Comparison of ENCODE assay signal across 9 cellular contexts in the genomic region with DNA sequence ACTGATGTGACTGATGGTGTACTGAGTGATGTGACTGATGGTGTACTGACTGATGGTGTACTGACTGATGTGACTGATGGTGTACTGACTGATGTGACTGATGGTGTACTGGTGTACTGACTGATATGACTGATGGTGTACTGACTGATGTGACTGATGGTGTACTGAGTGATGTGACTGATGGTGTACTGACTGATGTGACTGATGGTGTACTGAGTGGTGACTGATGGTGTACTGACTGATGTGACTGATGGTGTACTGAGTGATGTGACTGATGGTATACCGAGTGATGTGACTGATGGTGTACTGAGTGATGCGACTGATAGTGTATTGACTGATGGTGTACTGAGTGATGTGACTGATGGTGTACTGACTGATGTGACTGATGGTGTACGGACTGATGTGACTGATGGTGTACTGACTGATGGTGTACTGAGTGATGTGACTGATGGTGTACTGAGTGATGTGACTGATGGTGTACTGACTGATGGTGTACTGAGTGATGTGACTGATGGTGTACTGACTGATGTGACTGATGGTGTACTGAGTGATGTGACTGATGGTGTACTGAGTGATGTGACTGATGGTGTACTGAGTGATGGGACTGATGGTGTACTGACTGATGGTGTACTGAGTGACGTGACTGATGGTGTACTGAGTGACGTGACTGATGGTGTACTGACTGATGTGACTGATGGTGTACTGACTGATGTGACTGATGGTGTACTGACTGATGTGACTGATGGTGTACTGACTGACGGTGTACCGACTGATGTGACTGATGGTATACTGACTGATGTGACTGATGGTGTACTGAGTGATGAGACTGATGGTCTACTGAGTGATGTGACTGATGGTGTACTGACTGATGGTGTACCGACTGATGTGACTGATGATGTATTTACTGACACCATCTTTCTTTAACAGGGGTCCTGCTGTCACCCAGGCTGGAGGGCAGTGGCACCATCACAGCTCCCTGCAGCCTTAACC. TPM values are rescaled to one million over a fixed set of nuclear protein-coding genes. Genes with fewer than 3 reads are reported as not detected.
A peak's percentile ranks its signal among the peaks of the same experiment; 100 is the strongest.
DNase-seq lines count a peak whose midpoint lies in the region; ATAC-seq, FAIRE-seq and TF ChIP-seq lines count a peak whose summit lies in the region.
"Not testable (repeated sequence)": the region's sequence is repeated elsewhere in the genome, so short reads cannot be mapped to it uniquely, and the experiment has no call there.
"Had no signal": no experiment of that assay in that cellular context is flagged by ENCODE, and none has a peak within 500 bp of the region (broad histone marks: within the 10 kb centered on the region; RNA-seq: fewer than 3 reads in every experiment).

No MANE protein-coding gene starts in this region.

- POLR2A ChIA-PET in CD4-positive, alpha-beta memory T cell (lab: Charles Lee; ENCODE audit: partially characterized antibody); activated CD8-positive, alpha-beta T cell treated with anti-CD3 and anti-CD28 coated beads for 36 hours (lab: Charles Lee); naive thymus-derived CD4-positive, alpha-beta T cell (lab: Charles Lee): not testable (repeated sequence)

- H3K9me3 Mint-ChIP-seq in CD4-positive, alpha-beta memory T cell; activated CD8-positive, alpha-beta T cell treated with anti-CD3 and anti-CD28 coated beads for 36 hours; activated naive CD8-positive, alpha-beta T cell treated with anti-CD3 and anti-CD28 coated beads for 36 hours; chondrocyte (ENCODE audit: low read depth); naive thymus-derived CD4-positive, alpha-beta T cell: not testable (repeated sequence)

- not testable (repeated sequence) for H3K4me3 Mint-ChIP-seq in CD4-positive, alpha-beta memory T cell; activated CD8-positive, alpha-beta T cell treated with anti-CD3 and anti-CD28 coated beads for 36 hours; activated naive CD8-positive, alpha-beta T cell treated with anti-CD3 and anti-CD28 coated beads for 36 hours; chondrocyte (ENCODE audit: unreplicated experiment)
- peak overlapping the region in 1 of 10 donors; percentile 15 for H3K4me3 Mint-ChIP-seq in naive thymus-derived CD4-positive, alpha-beta T cell

- not testable (repeated sequence) for H3K27me3 Mint-ChIP-seq in CD4-positive, alpha-beta memory T cell; activated CD8-positive, alpha-beta T cell treated with anti-CD3 and anti-CD28 coated beads for 36 hours; activated naive CD8-positive, alpha-beta T cell treated with anti-CD3 and anti-CD28 coated beads for 36 hours; chondrocyte (ENCODE audit: low read depth); naive thymus-derived CD4-positive, alpha-beta T cell

- peaks cover 24 to 48% (median 35%) of the 10 kb centered on the region in 4 donors for H3K4me1 Mint-ChIP-seq in CD4-positive, alpha-beta memory T cell
- peaks cover 37% of the 10 kb centered on the region for H3K4me1 Mint-ChIP-seq in activated CD8-positive, alpha-beta T cell treated with anti-CD3 and anti-CD28 coated beads for 36 hours (ENCODE audit: low read depth)
- peaks cover 23% of the 10 kb centered on the region for H3K4me1 Mint-ChIP-seq in activated naive CD8-positive, alpha-beta T cell treated with anti-CD3 and anti-CD28 coated beads for 36 hours
- H3K4me1 Mint-ChIP-seq in chondrocyte (ENCODE audit: low read depth), result not testable (repeated sequence)
- H3K4me1 Mint-ChIP-seq in naive thymus-derived CD4-positive, alpha-beta T cell, result peaks cover 14 to 55% (median 38%) of the 10 kb centered on the region in 7 donors

- not testable (repeated sequence) for H3K27me3 ChIP-seq in CD4-positive, alpha-beta memory T cell (ENCODE audit: insufficient read depth, low read length); naive thymus-derived CD4-positive, alpha-beta T cell (ENCODE audit: control insufficient read depth in 2 of 2, insufficient read depth in 2 of 2, low read length in 2 of 2); neutrophil

- peaks cover 10% of the 10 kb centered on the region for H3K4me1 ChIP-seq in CD4-positive, alpha-beta memory T cell (ENCODE audit: insufficient read depth, low read length)
- H3K4me1 ChIP-seq in naive thymus-derived CD4-positive, alpha-beta T cell (ENCODE audit: control insufficient read depth in 2 of 2, insufficient read depth in 2 of 2, low read length in 2 of 2); neutrophil (ENCODE audit: control insufficient read depth in 1 of 2, insufficient read depth in 1 of 2, low read depth in 1 of 2, low read length in 1 of 2): not testable (repeated sequence)

- DNase-seq in CD4-positive, alpha-beta memory T cell; HTR-8/SVneo (ENCODE audit: insufficient read length, low spot score); activated CD8-positive, alpha-beta T cell treated with anti-CD3 and anti-CD28 coated beads for 36 hours; activated naive CD8-positive, alpha-beta T cell treated with anti-CD3 and anti-CD28 coated beads for 36 hours; chondrocyte (ENCODE audit: low spot score); naive thymus-derived CD4-positive, alpha-beta T cell: not testable (repeated sequence)

- peaks cover 80% of the 10 kb centered on the region for H3K36me3 ChIP-seq in CD4-positive, alpha-beta memory T cell (ENCODE audit: insufficient read depth, low read length)
- H3K36me3 ChIP-seq in naive thymus-derived CD4-positive, alpha-beta T cell (ENCODE audit: control insufficient read depth in 2 of 3, insufficient read depth in 3 of 3, low read length in 3 of 3), result peaks cover 27 to 93% (median 34%) of the 10 kb centered on the region in 3 experiments
- H3K36me3 ChIP-seq in neutrophil, result peaks cover 97% of the 10 kb centered on the region

- not testable (repeated sequence) for H3K9me3 ChIP-seq in CD4-positive, alpha-beta memory T cell (ENCODE audit: control insufficient read depth in 1 of 2, low read length in 2 of 2); naive thymus-derived CD4-positive, alpha-beta T cell (ENCODE audit: control insufficient read depth in 2 of 3, low read length in 3 of 3); neutrophil

- peak; percentile 91 for FAIRE-seq in HTR-8/SVneo (lab: Jason Lieb, UNC)

- not testable (repeated sequence) for H3K27ac ChIP-seq in CD4-positive, alpha-beta memory T cell (ENCODE audit: low read depth, low read length); naive thymus-derived CD4-positive, alpha-beta T cell (ENCODE audit: low read depth, low read length)
- H3K27ac ChIP-seq in neutrophil, result peak overlapping the region; percentile 48

- H3K4me3 ChIP-seq in CD4-positive, alpha-beta memory T cell (ENCODE audit: low read length in 2 of 2); naive thymus-derived CD4-positive, alpha-beta T cell (ENCODE audit: low read length); neutrophil (ENCODE audit: low read depth in 1 of 2, low read length in 1 of 2): not testable (repeated sequence)

- intact Hi-C loops in CD4-positive, alpha-beta memory T cell (cut with micrococcal nuclease); activated CD8-positive, alpha-beta T cell treated with anti-CD3 and anti-CD28 coated beads for 36 hours (cut with micrococcal nuclease); naive thymus-derived CD4-positive, alpha-beta T cell (cut with micrococcal nuclease): not testable (repeated sequence)

- ATAC-seq in activated CD8-positive, alpha-beta T cell treated with anti-CD3 and anti-CD28 coated beads for 36 hours; naive thymus-derived CD4-positive, alpha-beta T cell: not testable (repeated sequence)

- peaks cover 63 to 84% of the 10 kb centered on the region in 2 donors for H3K36me3 Mint-ChIP-seq in CD4-positive, alpha-beta memory T cell
- peaks cover 77% of the 10 kb centered on the region for H3K36me3 Mint-ChIP-seq in activated CD8-positive, alpha-beta T cell treated with anti-CD3 and anti-CD28 coated beads for 36 hours (ENCODE audit: low read depth)
- peaks cover 54% of the 10 kb centered on the region for H3K36me3 Mint-ChIP-seq in activated naive CD8-positive, alpha-beta T cell treated with anti-CD3 and anti-CD28 coated beads for 36 hours
- H3K36me3 Mint-ChIP-seq in chondrocyte (ENCODE audit: low read depth), result peaks cover 46% of the 10 kb centered on the region
- H3K36me3 Mint-ChIP-seq in naive thymus-derived CD4-positive, alpha-beta T cell, result peaks cover 7 to 64% (median 35%) of the 10 kb centered on the region in 5 donors

- not testable (repeated sequence) for TF ChIP-seq CTCF in activated CD8-positive, alpha-beta T cell treated with anti-CD3 and anti-CD28 coated beads for 36 hours (IDR thresholded peaks at IDR 0.05); chondrocyte (IDR thresholded peaks at IDR 0.05); neutrophil (IDR thresholded peaks at IDR 0.05)

- CTCF ChIA-PET in CD4-positive, alpha-beta memory T cell (lab: Charles Lee; ENCODE audit: partially characterized antibody); activated CD8-positive, alpha-beta T cell treated with anti-CD3 and anti-CD28 coated beads for 36 hours (lab: Charles Lee); naive thymus-derived CD4-positive, alpha-beta T cell (lab: Charles Lee): not testable (repeated sequence)

- H3K27ac Mint-ChIP-seq in CD4-positive, alpha-beta memory T cell, result peak overlapping the region in 6 of 7 donors; percentile 4 to 85 (median 40)
- H3K27ac Mint-ChIP-seq in activated CD8-positive, alpha-beta T cell treated with anti-CD3 and anti-CD28 coated beads for 36 hours, result peak overlapping the region; percentile 26
- H3K27ac Mint-ChIP-seq in activated naive CD8-positive, alpha-beta T cell treated with anti-CD3 and anti-CD28 coated beads for 36 hours, result peak overlapping the region; percentile 27
- H3K27ac Mint-ChIP-seq in chondrocyte (ENCODE audit: unreplicated experiment), result peak overlapping the region; percentile 5
- peak overlapping the region in 5 of 9 donors; percentile 35 to 84 (median 71) for H3K27ac Mint-ChIP-seq in naive thymus-derived CD4-positive, alpha-beta T cell

RNA-seq across cellular contexts. Expression of a gene that starts 13.2 kb away (rescaled TPM):
- total RNA-seq in CD4-positive, alpha-beta memory T cell, result 100 to 1,000 TPM; 182 TPM
- 10 to 100 TPM; 31.6 to 77.2 TPM for polyA plus RNA-seq in CD4-positive, alpha-beta memory T cell
- 10 to 100 TPM; 90.6 to 97.0 TPM for total RNA-seq in activated CD8-positive, alpha-beta T cell treated with anti-CD3 and anti-CD28 coated beads for 36 hours
- total RNA-seq in activated naive CD8-positive, alpha-beta T cell treated with anti-CD3 and anti-CD28 coated beads for 36 hours, result 100 to 1,000 TPM; 110 to 115 TPM
- 93.0 to 94.5 TPM (median 93.9 TPM) in 3 replicates for total RNA-seq in chondrocyte
- total RNA-seq in naive thymus-derived CD4-positive, alpha-beta T cell, result 100 to 1,000 TPM; 144 to 249 (median 176) TPM
- 10 to 100 TPM; 46.1 to 81.3 TPM for polyA plus RNA-seq in naive thymus-derived CD4-positive, alpha-beta T cell

RNA-seq across cellular contexts. Expression of a gene that starts 31.4 kb away (rescaled TPM):
- 10 to 100 TPM; 30.3 to 31.4 TPM for total RNA-seq in CD4-positive, alpha-beta memory T cell
- 1 to 10 TPM; 1.4 to 5.6 TPM for polyA plus RNA-seq in CD4-positive, alpha-beta memory T cell
- 100 to 1,000 TPM; 183 to 193 TPM for total RNA-seq in activated CD8-positive, alpha-beta T cell treated with anti-CD3 and anti-CD28 coated beads for 36 hours
- 10 to 100 TPM; 75.8 to 79.3 TPM for total RNA-seq in activated naive CD8-positive, alpha-beta T cell treated with anti-CD3 and anti-CD28 coated beads for 36 hours
- total RNA-seq in chondrocyte, result 53.3 to 206 TPM (median 189 TPM) in 3 replicates
- 100 to 1,000 TPM in 2 of 5 experiments, 10 to 100 TPM in 3; 14.6 to 264 (median 67.0) TPM for total RNA-seq in naive thymus-derived CD4-positive, alpha-beta T cell
- 1 to 10 TPM; 1.4 to 1.9 TPM for polyA plus RNA-seq in naive thymus-derived CD4-positive, alpha-beta T cell

RNA-seq across cellular contexts. Expression of a gene that starts 47.6 kb away (rescaled TPM):
- total RNA-seq in CD4-positive, alpha-beta memory T cell, result 10 to 100 TPM; 80.5 to 88.7 TPM
- polyA plus RNA-seq in CD4-positive, alpha-beta memory T cell, result 10 to 100 TPM; 41.6 to 43.6 TPM
- 10 to 100 TPM; 56.6 to 64.2 TPM for total RNA-seq in activated CD8-positive, alpha-beta T cell treated with anti-CD3 and anti-CD28 coated beads for 36 hours
- total RNA-seq in activated naive CD8-positive, alpha-beta T cell treated with anti-CD3 and anti-CD28 coated beads for 36 hours, result 10 to 100 TPM; 59.5 to 65.1 TPM
- total RNA-seq in chondrocyte, result 23.5 to 39.8 TPM (median 24.1 TPM) in 3 replicates
- total RNA-seq in naive thymus-derived CD4-positive, alpha-beta T cell, result 100 to 1,000 TPM in 2 of 5 experiments, 10 to 100 TPM in 3; 75.7 to 127 (median 95.0) TPM
- polyA plus RNA-seq in naive thymus-derived CD4-positive, alpha-beta T cell, result 10 to 100 TPM; 32.1 to 36.8 TPM

RNA-seq across cellular contexts. Expression of a gene that starts 57.1 kb away (rescaled TPM):
- 10 to 100 TPM; 40.9 to 41.0 TPM for total RNA-seq in CD4-positive, alpha-beta memory T cell
- polyA plus RNA-seq in CD4-positive, alpha-beta memory T cell, result 10 to 100 TPM; 53.1 to 82.6 TPM
- total RNA-seq in activated CD8-positive, alpha-beta T cell treated with anti-CD3 and anti-CD28 coated beads for 36 hours, result 100 to 1,000 TPM; 289 to 292 TPM
- total RNA-seq in activated naive CD8-positive, alpha-beta T cell treated with anti-CD3 and anti-CD28 coated beads for 36 hours, result 100 to 1,000 TPM; 291 to 293 TPM
- not detected in 3 replicates for total RNA-seq in chondrocyte
- total RNA-seq in naive thymus-derived CD4-positive, alpha-beta T cell, result 100 to 1,000 TPM in 3 of 5 experiments, 10 to 100 TPM in 2; 61.9 to 390 (median 165) TPM
- polyA plus RNA-seq in naive thymus-derived CD4-positive, alpha-beta T cell, result 100 to 1,000 TPM; 169 to 183 TPM
- total RNA-seq: A172, OCI-LY7 had no signal

Comparison
In these comparisons a context has a peak if more than half of its experiments do, and no peak if none do; other contexts are left out.
1. H3K27ac Mint-ChIP-seq: peak in every context shown above with its lines; median percentile 71 in naive thymus-derived CD4-positive, alpha-beta T cell; 40 in CD4-positive, alpha-beta memory T cell; 27 in activated naive CD8-positive, alpha-beta T cell treated with anti-CD3 and anti-CD28 coated beads for 36 hours; 26 in activated CD8-positive, alpha-beta T cell treated with anti-CD3 and anti-CD28 coated beads for 36 hours; 5 in chondrocyte.